ENCODE assay signal across 2 cellular contexts in genomic region chr13:103788061-103788652, GRCh38.
TF ChIP-seq lines count a peak whose summit lies in the region.

No MANE protein-coding gene starts in this region.

TF ChIP-seq in GM23338, 12 proteins besides CTCF, POLR2A, EP300 and RAD21:
- TF ChIP-seq STAT1 (IDR thresholded peaks at IDR 0.05; ENCODE audit: unreplicated experiment) (no peak), ETS1 (IDR thresholded peaks at IDR 0.05) (no peak), JUNB (IDR thresholded peaks at IDR 0.05; ENCODE audit: unreplicated experiment) (no peak), POLR2AphosphoS5 (IDR thresholded peaks at IDR 0.05; ENCODE audit: low read depth) (no peak), REST (IDR thresholded peaks at IDR 0.05; ENCODE audit: unreplicated experiment) (no peak), NANOG (IDR thresholded peaks at IDR 0.05; ENCODE audit: borderline replicate concordance) (no peak), CREB1 (CRISPR knock-in tag; IDR thresholded peaks at IDR 0.05; ENCODE audit: low read depth) (no peak), EZH2phosphoT487 (IDR thresholded peaks at IDR 0.05; ENCODE audit: unreplicated experiment) (no peak), EZH2 (IDR thresholded peaks at IDR 0.05; ENCODE audit: low read depth, unreplicated experiment) (no peak), ZNF462 (CRISPR knock-in tag; IDR thresholded peaks at IDR 0.05) (no peak), ZNF331 (CRISPR knock-in tag; IDR thresholded peaks at IDR 0.05; ENCODE audit: low read depth) (no peak), ZNF114 (CRISPR knock-in tag; IDR thresholded peaks at IDR 0.05) (no peak)

TF ChIP-seq in H1, 55 proteins besides CTCF, POLR2A, EP300 and RAD21:
- TF ChIP-seq POU5F1 (IDR thresholded peaks at IDR 0.05; ENCODE audit: low read depth, low read length) (no peak), RFX5 (IDR thresholded peaks at IDR 0.05; ENCODE audit: borderline replicate concordance, low read depth, low read length) (no peak), CBX5 (IDR thresholded peaks at IDR 0.05; ENCODE audit: low read depth, low read length) (no peak), TAF7 (optimal IDR thresholded peaks at IDR 0.05; ENCODE audit: borderline replicate concordance, low read depth, low read length) (no peak), NRF1 (IDR thresholded peaks at IDR 0.05; ENCODE audit: low read depth, low read length) (no peak), USF2 (IDR thresholded peaks at IDR 0.05; ENCODE audit: low read length) (no peak), KDM1A (IDR thresholded peaks at IDR 0.05; ENCODE audit: borderline replicate concordance, low read length) (no peak), CHD1 (IDR thresholded peaks at IDR 0.05; ENCODE audit: low read depth, low read length) (no peak), CHD7 (IDR thresholded peaks at IDR 0.05; ENCODE audit: insufficient replicate concordance, low read length) (no peak), BRCA1 (IDR thresholded peaks at IDR 0.05; ENCODE audit: low read depth, low read length) (no peak), TAF1 (IDR thresholded peaks at IDR 0.05; ENCODE audit: low read depth, low read length) (no peak), SRF (IDR thresholded peaks at IDR 0.05; ENCODE audit: low read depth, low read length) (no peak), RNF2 (IDR thresholded peaks at IDR 0.05; ENCODE audit: borderline replicate concordance, low read depth, low read length, missing control alignments, poor library complexity, severe bottlenecking) (no peak), GTF2F1 (IDR thresholded peaks at IDR 0.05; ENCODE audit: borderline replicate concordance, low read depth, low read length) (no peak), MAX (IDR thresholded peaks at IDR 0.05) (no peak), SP4 (IDR thresholded peaks at IDR 0.05; ENCODE audit: low read length) (no peak), MAFK (IDR thresholded peaks at IDR 0.05; ENCODE audit: low read depth, low read length) (no peak), CTBP2 (IDR thresholded peaks at IDR 0.05; ENCODE audit: borderline replicate concordance, insufficient read depth, insufficient read length, low read length) (no peak), SIRT6 (IDR thresholded peaks at IDR 0.05; ENCODE audit: low read length) (no peak)
